Comparison of ENCODE assay signal across 1 cellular context in the genomic region with DNA sequence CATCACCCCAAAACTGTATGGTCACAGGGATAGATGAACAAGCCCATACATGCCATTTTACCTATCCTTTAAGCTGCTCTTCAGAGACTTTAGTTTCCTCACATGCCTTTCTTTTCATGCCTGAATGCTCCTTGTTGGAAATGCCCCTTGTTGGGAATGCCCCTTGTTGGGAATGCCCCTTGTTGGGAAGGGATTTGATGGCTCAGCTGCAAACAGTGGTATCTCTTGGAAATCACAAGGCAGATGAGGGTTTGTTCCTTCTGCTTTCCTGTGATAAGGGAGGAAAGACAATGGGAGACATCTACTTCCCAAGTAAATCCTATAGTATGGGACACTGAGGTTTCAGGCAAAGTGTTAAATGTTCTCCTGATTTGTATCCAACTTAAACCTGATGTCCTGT.
TF ChIP-seq lines count a peak whose summit lies in the region.

No MANE protein-coding gene starts in this region.

TF ChIP-seq in K562, 482 proteins besides CTCF, POLR2A, EP300 and RAD21:
- peak; percentile 39; the same call in 1 of the 2 replicates for TF ChIP-seq TCF3 (CRISPR knock-in tag; IDR thresholded peaks at IDR 0.05)
- no peak for TF ChIP-seq ZNF347 (CRISPR knock-in tag; IDR thresholded peaks at IDR 0.05; ENCODE audit: low read depth)
- peak; percentile 55; the same call in 1 of the 2 replicates for TF ChIP-seq SOX6 (IDR thresholded peaks at IDR 0.05)
